ENCODE assay signal across 8 cellular contexts in genomic region chr6:53179961-53180651, GRCh38. TPM values are rescaled to one million over a fixed set of nuclear protein-coding genes. Genes with fewer than 3 reads are reported as not detected.
DNase-seq lines count a peak whose midpoint lies in the region; ATAC-seq and TF ChIP-seq lines count a peak whose summit lies in the region.

No MANE protein-coding gene starts in this region.

- ATAC-seq in activated T-cell treated with anti-CD3 and anti-CD28 coated beads, Interleukin-2, amount 50 U/mL, for 4 hours: no peak
- ATAC-seq in left lung: peak; percentile 37

- no peaks in the 10 kb centered on the region for H3K9me3 Mint-ChIP-seq in activated T-cell treated with anti-CD3 and anti-CD28 coated beads, Interleukin-2, amount 50 U/mL, for 4 hours

- no peaks in the 10 kb centered on the region for H3K36me3 ChIP-seq in left lung

- no peak overlapping the region for H3K27ac ChIP-seq in left lung

- no peaks in the 10 kb centered on the region for H3K27me3 ChIP-seq in left lung

- intact Hi-C loops in left lung (cut with DNase I): no loop called here

- no peak for TF ChIP-seq CTCF in left lung (IDR thresholded peaks at IDR 0.05)

- peaks cover 0 to 5% of the 10 kb centered on the region in 2 donors for H3K4me1 ChIP-seq in left lung

- DNase-seq in COR-L47 (lab: John Stamatoyannopoulos, UW): peak; percentile 88
- DNase-seq in NCI-H2029 (lab: John Stamatoyannopoulos, UW): peak; percentile 92
- DNase-seq in activated T-cell treated with anti-CD3 and anti-CD28 coated beads, Interleukin-2, amount 50 U/mL, for 4 hours: peak; percentile 14
- DNase-seq in left lung: peak in 1 of 2 donors; percentile 46
- no peak for DNase-seq in NCI-H1694 (lab: John Stamatoyannopoulos, UW)
- DNase-seq in NCI-H226: no peak
- DNase-seq in NCI-H524 treated with DMSO at 0.1 percent for 48 hours (lab: John Stamatoyannopoulos, UW): no peak
- DNase-seq in superior temporal gyrus (ENCODE audit: extremely low spot score): no peak

- no peak overlapping the region for H3K4me3 ChIP-seq in left lung

- no peaks in the 10 kb centered on the region for H3K9me3 ChIP-seq in left lung

- H3K36me3 Mint-ChIP-seq in activated T-cell treated with anti-CD3 and anti-CD28 coated beads, Interleukin-2, amount 50 U/mL, for 4 hours (ENCODE audit: insufficient read depth): no peaks in the 10 kb centered on the region

- H3K4me1 Mint-ChIP-seq in activated T-cell treated with anti-CD3 and anti-CD28 coated beads, Interleukin-2, amount 50 U/mL, for 4 hours (ENCODE audit: low read depth): peaks cover 13% of the 10 kb centered on the region

- no peak overlapping the region for H3K4me3 Mint-ChIP-seq in activated T-cell treated with anti-CD3 and anti-CD28 coated beads, Interleukin-2, amount 50 U/mL, for 4 hours

- H3K27me3 Mint-ChIP-seq in activated T-cell treated with anti-CD3 and anti-CD28 coated beads, Interleukin-2, amount 50 U/mL, for 4 hours (ENCODE audit: low read depth): peaks cover 2% of the 10 kb centered on the region

RNA-seq across cellular contexts. Expression of gene GCM1, which starts 31.5 kb away (rescaled TPM):
- under 1 TPM in 2 of 3 donors, not detected in 1; 0.08 to 0.11 TPM for total RNA-seq in activated T-cell treated with anti-CD3 and anti-CD28 coated beads, Interleukin-2, amount 50 U/mL, for 4 hours
- under 1 TPM in 1 of 2 donors, not detected in 1; 0.18 TPM for total RNA-seq in left lung

Comparison
In these comparisons a context has a peak if more than half of its experiments do, and no peak if none do; other contexts are left out.
1. DNase-seq: peak in COR-L47 (single experiment), NCI-H2029 (single experiment) and activated T-cell treated with anti-CD3 and anti-CD28 coated beads, Interleukin-2, amount 50 U/mL, for 4 hours (single experiment); none in NCI-H1694 (single experiment), NCI-H226 (single experiment), NCI-H524 treated with DMSO at 0.1 percent for 48 hours (single experiment) and superior temporal gyrus (single experiment).